In genomic region chr12:109020750-109021380, GRCh38 we compare ENCODE assay signal across 1 cellular context.
TF ChIP-seq lines count a peak whose summit lies in the region.

Gene SVOP (minus strand): TSS chr12:109021068. CDS start chr12:109020868, 200 bp downstream.

TF ChIP-seq in K562, 482 proteins besides CTCF, POLR2A, EP300 and RAD21 (continued from another document and continues in another):
- TF ChIP-seq ZBTB49 (CRISPR knock-in tag; IDR thresholded peaks at IDR 0.05; ENCODE audit: borderline replicate concordance) (0 out of 2 replicates have a peak, but pooled peaks have one; percentile 35), ZNF3 (CRISPR knock-in tag; IDR thresholded peaks at IDR 0.05) (peak; percentile 78; the same call in 1 of the 2 replicates), LCOR (CRISPR knock-in tag; IDR thresholded peaks at IDR 0.05) (peak; percentile 82), EHMT2 (IDR thresholded peaks at IDR 0.05) (peak; percentile 98), CXXC5 (CRISPR knock-in tag; IDR thresholded peaks at IDR 0.05) (peak; percentile 52), SIX5 (IDR thresholded peaks at IDR 0.05; ENCODE audit: borderline replicate concordance in 1 of 2, insufficient read depth in 1 of 2, low read depth in 1 of 2, low read length in 2 of 2) (no peak), DEAF1 (CRISPR knock-in tag; IDR thresholded peaks at IDR 0.05) (no peak), ZNF318 (IDR thresholded peaks at IDR 0.05; ENCODE audit: borderline replicate concordance in 1 of 2, low read depth in 1 of 2) (no peak), FOSL1 (tag; conservative IDR thresholded peaks at IDR 0.05) (no peak), ZNF431 (CRISPR knock-in tag; IDR thresholded peaks at IDR 0.05) (0 out of 2 replicates have a peak, but pooled peaks have one; percentile 20), GABPB2 (CRISPR knock-in tag; conservative IDR thresholded peaks at IDR 0.05) (no peak), NR0B1 (IDR thresholded peaks at IDR 0.05; ENCODE audit: partially characterized antibody) (no peak), EGR1 (conservative IDR thresholded peaks at IDR 0.05) (peak; percentile 91), HDAC8 (tag; IDR thresholded peaks at IDR 0.05) (no peak), CHD1 (IDR thresholded peaks at IDR 0.05; ENCODE audit: low read length) (no peak), NR3C1 (CRISPR knock-in tag; IDR thresholded peaks at IDR 0.05) (no peak), ZNF384 (IDR thresholded peaks at IDR 0.05; ENCODE audit: low read depth, low read length) (no peak), SMAD2 (IDR thresholded peaks at IDR 0.05; ENCODE audit: low read depth, low read length) (no peak), ZNF511 (CRISPR knock-in tag; IDR thresholded peaks at IDR 0.05) (peak; percentile 93), KLF16 (IDR thresholded peaks at IDR 0.05) (no peak), ZNF232 (CRISPR knock-in tag; IDR thresholded peaks at IDR 0.05) (peak; percentile 80; the same call in 1 of the 2 replicates), ELK1 (CRISPR knock-in tag; IDR thresholded peaks at IDR 0.05) (no peak), SPI1 (IDR thresholded peaks at IDR 0.05; ENCODE audit: borderline replicate concordance, low read depth, low read length) (peak; percentile 72), SIN3A (IDR thresholded peaks at IDR 0.05; ENCODE audit: borderline replicate concordance in 2 of 2, control insufficient read depth in 1 of 2, low read depth in 2 of 2, low read length in 2 of 2) (peak; percentile 90 to 99), ZBTB11 (CRISPR knock-in tag; IDR thresholded peaks at IDR 0.05) (peak in 1 of 3 experiments; percentile 59; a peak in 1 of 6 replicates), FOXP1 (CRISPR knock-in tag; IDR thresholded peaks at IDR 0.05) (peak; percentile 62; the same call in 1 of the 2 replicates), XRCC3 (IDR thresholded peaks at IDR 0.05) (no peak)
- TF ChIP-seq, protein P1, sequence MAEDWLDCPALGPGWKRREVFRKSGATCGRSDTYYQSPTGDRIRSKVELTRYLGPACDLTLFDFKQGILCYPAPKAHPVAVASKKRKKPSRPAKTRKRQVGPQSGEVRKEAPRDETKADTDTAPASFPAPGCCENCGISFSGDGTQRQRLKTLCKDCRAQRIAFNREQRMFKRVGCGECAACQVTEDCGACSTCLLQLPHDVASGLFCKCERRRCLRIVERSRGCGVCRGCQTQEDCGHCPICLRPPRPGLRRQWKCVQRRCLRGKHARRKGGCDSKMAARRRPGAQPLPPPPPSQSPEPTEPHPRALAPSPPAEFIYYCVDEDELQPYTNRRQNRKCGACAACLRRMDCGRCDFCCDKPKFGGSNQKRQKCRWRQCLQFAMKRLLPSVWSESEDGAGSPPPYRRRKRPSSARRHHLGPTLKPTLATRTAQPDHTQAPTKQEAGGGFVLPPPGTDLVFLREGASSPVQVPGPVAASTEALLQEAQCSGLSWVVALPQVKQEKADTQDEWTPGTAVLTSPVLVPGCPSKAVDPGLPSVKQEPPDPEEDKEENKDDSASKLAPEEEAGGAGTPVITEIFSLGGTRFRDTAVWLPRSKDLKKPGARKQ (CRISPR knock-in tag; IDR thresholded peaks at IDR 0.05): no peak
- TF ChIP-seq, protein P2, sequence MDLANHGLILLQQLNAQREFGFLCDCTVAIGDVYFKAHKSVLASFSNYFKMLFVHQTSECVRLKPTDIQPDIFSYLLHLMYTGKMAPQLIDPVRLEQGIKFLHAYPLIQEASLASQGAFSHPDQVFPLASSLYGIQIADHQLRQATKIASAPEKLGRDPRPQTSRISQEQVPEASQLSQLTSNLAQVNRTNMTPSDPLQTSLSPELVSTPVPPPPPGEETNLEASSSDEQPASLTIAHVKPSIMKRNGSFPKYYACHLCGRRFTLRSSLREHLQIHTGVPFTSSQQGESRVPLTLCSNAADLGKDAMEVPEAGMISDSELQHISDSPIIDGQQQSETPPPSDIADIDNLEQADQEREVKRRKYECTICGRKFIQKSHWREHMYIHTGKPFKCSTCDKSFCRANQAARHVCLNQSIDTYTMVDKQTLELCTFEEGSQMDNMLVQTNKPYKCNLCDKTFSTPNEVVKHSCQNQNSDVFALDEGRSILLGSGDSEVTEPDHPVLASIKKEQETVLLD (IDR thresholded peaks at IDR 0.05): no peak
- TF ChIP-seq, protein P3, sequence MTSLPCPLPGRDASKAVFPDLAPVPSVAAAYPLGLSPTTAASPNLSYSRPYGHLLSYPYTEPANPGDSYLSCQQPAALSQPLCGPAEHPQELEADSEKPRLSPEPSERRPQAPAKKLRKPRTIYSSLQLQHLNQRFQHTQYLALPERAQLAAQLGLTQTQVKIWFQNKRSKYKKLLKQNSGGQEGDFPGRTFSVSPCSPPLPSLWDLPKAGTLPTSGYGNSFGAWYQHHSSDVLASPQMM (CRISPR knock-in tag; IDR thresholded peaks at IDR 0.05): no peak
- TF ChIP-seq, protein P4, sequence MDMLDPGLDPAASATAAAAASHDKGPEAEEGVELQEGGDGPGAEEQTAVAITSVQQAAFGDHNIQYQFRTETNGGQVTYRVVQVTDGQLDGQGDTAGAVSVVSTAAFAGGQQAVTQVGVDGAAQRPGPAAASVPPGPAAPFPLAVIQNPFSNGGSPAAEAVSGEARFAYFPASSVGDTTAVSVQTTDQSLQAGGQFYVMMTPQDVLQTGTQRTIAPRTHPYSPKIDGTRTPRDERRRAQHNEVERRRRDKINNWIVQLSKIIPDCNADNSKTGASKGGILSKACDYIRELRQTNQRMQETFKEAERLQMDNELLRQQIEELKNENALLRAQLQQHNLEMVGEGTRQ (CRISPR knock-in tag; IDR thresholded peaks at IDR 0.05): peak; percentile 19; the same call in 1 of the 2 replicates
